Comparison of ENCODE assay signal across 8 cellular contexts in genomic region chr3:140942221-140943104, GRCh38. TPM values are rescaled to one million over a fixed set of nuclear protein-coding genes. Genes with fewer than 3 reads are reported as not detected.
DNase-seq lines count a peak whose midpoint lies in the region; ATAC-seq and TF ChIP-seq lines count a peak whose summit lies in the region.

No MANE protein-coding gene starts in this region.

- H3K4me3 ChIP-seq in GM08714 (ENCODE audit: low read length), result peak overlapping the region; percentile 78
- peak overlapping the region; percentile 98 for H3K4me3 ChIP-seq in Karpas-422 (ENCODE audit: low read length)
- H3K4me3 ChIP-seq in skeletal muscle tissue (ENCODE audit: low read length in 3 of 3), result peak overlapping the region; percentile 84 to 88 (median 87)

- peaks cover 8% of the 10 kb centered on the region for H3K27me3 Mint-ChIP-seq in brain

- H3K9me3 Mint-ChIP-seq in brain, result peaks cover 0 to 15% (median 11%) of the 10 kb centered on the region in 5 experiments

- H3K9me3 ChIP-seq in Karpas-422 (ENCODE audit: low read length), result no peaks in the 10 kb centered on the region
- H3K9me3 ChIP-seq in skeletal muscle tissue (ENCODE audit: control insufficient read depth in 3 of 3, low read length in 3 of 3), result no peaks in the 10 kb centered on the region

- no peak for TF ChIP-seq CTCF in brain (conservative IDR thresholded peaks at IDR 0.05)

- peak; percentile 89 for DNase-seq in Karpas-422
- peak; percentile 0 for DNase-seq in T-helper 22 cell (ENCODE audit: low read depth)
- peak; percentile 70 for DNase-seq in iPS-NIHi11 (ENCODE audit: low spot score)
- DNase-seq in middle frontal gyrus (ENCODE audit: extremely low spot score, low spot score), result no peak

- H3K27ac Mint-ChIP-seq in brain, result peak overlapping the region; percentile 89 to 100 (median 99)

- H3K27ac ChIP-seq in Karpas-422 (ENCODE audit: low read length) (peak overlapping the region; percentile 77), skeletal muscle tissue (ENCODE audit: low read depth, low read length) (peak overlapping the region; percentile 95)

- ATAC-seq in GM21786 (IDR thresholded peaks at IDR 0.05; ENCODE audit: unreplicated experiment), result peak; percentile 37

- H3K36me3 Mint-ChIP-seq in brain, result peaks cover 16% of the 10 kb centered on the region

- peak overlapping the region; percentile 91 to 99 (median 97) for H3K4me3 Mint-ChIP-seq in brain

- H3K4me1 Mint-ChIP-seq in brain, result peaks cover 47% of the 10 kb centered on the region

- peaks cover 17% of the 10 kb centered on the region for H3K36me3 ChIP-seq in Karpas-422 (ENCODE audit: insufficient read depth, low read length)
- no peaks in the 10 kb centered on the region for H3K36me3 ChIP-seq in skeletal muscle tissue (ENCODE audit: control insufficient read depth in 3 of 3, insufficient read depth in 3 of 3, low read length in 3 of 3)

- H2AFZ ChIP-seq in Karpas-422 (ENCODE audit: low read length), result peak overlapping the region; percentile 62; the same call in 1 of the 2 replicates

- H3K4me2 ChIP-seq in Karpas-422 (ENCODE audit: low read depth, low read length, poor library complexity, severe bottlenecking), result peak overlapping the region; percentile 75

- no peaks in the 10 kb centered on the region for H3K9me2 ChIP-seq in Karpas-422 (replicated peaks; ENCODE audit: insufficient read depth, low read length)

- H3K9ac ChIP-seq in Karpas-422 (ENCODE audit: low read length) (peak overlapping the region; percentile 91), skeletal muscle tissue (ENCODE audit: low read depth in 1 of 3, low read length in 3 of 3) (peak overlapping the region; percentile 93 to 97 (median 96))

- H3K79me2 ChIP-seq in Karpas-422 (ENCODE audit: low read length), result peaks cover 54% of the 10 kb centered on the region

- peaks cover 41% of the 10 kb centered on the region for H4K20me1 ChIP-seq in Karpas-422 (ENCODE audit: insufficient read depth, low read depth, low read length)

- no peaks in the 10 kb centered on the region for H3K27me3 ChIP-seq in Karpas-422 (ENCODE audit: low read length)
- H3K27me3 ChIP-seq in skeletal muscle tissue (ENCODE audit: control insufficient read depth in 3 of 3, insufficient read depth in 3 of 3, low read length in 3 of 3), result no peaks in the 10 kb centered on the region

- H3K4me1 ChIP-seq in Karpas-422 (ENCODE audit: low read length), result peaks cover 34% of the 10 kb centered on the region
- peaks cover 12 to 25% (median 20%) of the 10 kb centered on the region in 3 donors for H3K4me1 ChIP-seq in skeletal muscle tissue (ENCODE audit: control insufficient read depth in 3 of 3, insufficient read depth in 3 of 3, low read length in 3 of 3)

RNA-seq across cellular contexts. Expression of gene SLC25A36, which starts 0.8 kb away (rescaled TPM):
- 143 and 204 TPM in 2 replicates for total RNA-seq in Karpas-422 (2014; rRNA removed; shearing (Covaris generic); ENCODE audit: low replicate concordance)
- polyA plus RNA-seq in brain (ENCODE audit: insufficient read depth, low read depth, low replicate concordance), result 18.2 TPM
- total RNA-seq in skeletal muscle tissue, result 56.9 TPM
